1 cellular context compared by ENCODE assay signal in the genomic region with DNA sequence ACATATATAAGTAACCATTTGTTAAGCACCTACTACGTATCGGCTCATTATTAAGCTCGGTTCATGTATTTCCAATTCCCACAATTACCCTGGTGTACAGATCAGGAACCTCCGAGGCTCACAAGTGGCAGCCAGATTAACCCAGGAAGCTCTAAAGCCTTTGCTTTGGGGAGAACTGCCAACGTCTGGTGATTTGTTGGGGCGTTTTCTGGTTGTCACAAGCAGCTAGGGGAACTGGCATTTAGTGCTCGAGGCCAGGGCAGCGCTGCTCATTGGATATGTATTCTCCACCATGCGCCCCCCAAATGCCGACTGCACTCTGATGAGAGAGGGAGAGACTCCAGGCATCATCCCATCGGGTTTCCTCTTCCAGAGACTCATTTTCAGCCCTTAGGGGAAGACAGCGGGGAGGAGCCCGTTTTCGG.
A peak's percentile ranks its signal among the peaks of the same experiment; 100 is the strongest.
TF ChIP-seq lines count a peak whose summit lies in the region.

No MANE protein-coding gene starts in this region.

TF ChIP-seq in GM12878, 131 proteins besides CTCF, POLR2A, EP300 and RAD21 (continued from another document):
- TF ChIP-seq EED (IDR thresholded peaks at IDR 0.05; ENCODE audit: low read depth), result 0 out of 2 replicates have a peak, but pooled peaks have one; percentile 31
